ENCODE assay signal across 16 cellular contexts in genomic region chr4:142582340-142582739, GRCh38.
"Had no signal": no experiment of that assay in that cellular context is flagged by ENCODE, and none has a peak within 500 bp of the region (broad histone marks: within the 10 kb centered on the region; RNA-seq: fewer than 3 reads in every experiment).

No MANE protein-coding gene starts in this region.

- H3K9me3 Mint-ChIP-seq: nephron progenitor cell had no signal

- H3K36me3 Mint-ChIP-seq: brain had no signal

- H3K27ac Mint-ChIP-seq: activated B cell treated with CpG ODN at 0.5 μM for 24 hours; brain; nephron progenitor cell; T-helper 2 cell treated with Interferon-gamma antibody and Interleukin-4, amounts not matched to agents 5 μg/mL and 100 μg/mL, for 36 hours had no signal

- H3K27me3 ChIP-seq: dorsolateral prefrontal cortex, spleen, upper lobe of right lung had no signal

- H3K4me3 ChIP-seq: dorsolateral prefrontal cortex, spleen, thoracic aorta, upper lobe of right lung had no signal

- H3K4me3 Mint-ChIP-seq: activated B cell treated with CpG ODN at 0.5 μM for 24 hours; brain; nephron progenitor cell; T-helper 2 cell treated with Interferon-gamma antibody and Interleukin-4, amounts not matched to agents 5 μg/mL and 100 μg/mL, for 36 hours had no signal

- H3K4me1 Mint-ChIP-seq: activated B cell treated with CpG ODN at 0.5 μM for 24 hours, nephron progenitor cell had no signal

- H3K36me3 ChIP-seq: spleen, thoracic aorta, upper lobe of right lung had no signal

- H3K27me3 Mint-ChIP-seq: activated B cell treated with CpG ODN at 0.5 μM for 24 hours had no signal

- DNase-seq: activated B cell treated with CpG ODN at 0.5 μM for 24 hours; activated CD8-positive, alpha-beta memory T cell treated with anti-CD3 and anti-CD28 coated beads, Interleukin-2, amount 50 U/mL, for 4 hours; central memory CD4-positive, alpha-beta T cell; dorsolateral prefrontal cortex; foreskin fibroblast; left ventricle myocardium superior; nephron progenitor cell; retina; SHP77; SK-N-SH; spleen; stimulated activated CD4-positive, alpha-beta T cell treated with anti-CD3 and anti-CD28 coated beads, Interleukin-1b, Interleukin-23, amount 100 ng/mL, for 48 hours; upper lobe of right lung had no signal

- ATAC-seq: left ventricle myocardium superior, upper lobe of right lung had no signal
